In the genomic region with DNA sequence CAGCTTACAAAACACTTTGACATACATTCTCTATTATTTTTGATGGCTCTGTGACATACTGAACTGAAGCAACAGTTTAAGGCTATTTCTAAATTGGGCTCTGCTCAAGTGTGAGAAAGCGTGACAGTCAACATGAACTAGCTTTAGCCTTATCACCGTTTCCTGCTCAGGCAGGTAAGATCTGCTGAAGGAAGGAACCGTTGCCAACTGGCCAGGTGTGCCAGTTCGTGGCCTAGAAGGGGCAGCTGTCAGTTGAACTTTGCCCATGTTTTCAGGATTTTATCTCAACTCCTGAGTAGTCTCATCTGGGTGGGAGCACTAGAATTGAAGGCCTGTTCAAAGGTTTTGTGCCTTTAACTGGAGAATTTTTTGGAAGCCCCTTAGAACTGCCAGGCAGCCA, we compare ENCODE assay signal across 10 cellular contexts.
DNase-seq lines count a peak whose midpoint lies in the region; ATAC-seq and TF ChIP-seq lines count a peak whose summit lies in the region.
"Had no signal": no experiment of that assay in that cellular context is flagged by ENCODE, and none has a peak within 500 bp of the region (broad histone marks: within the 10 kb centered on the region; RNA-seq: fewer than 3 reads in every experiment).

No MANE protein-coding gene starts in this region.

- peaks cover 81% of the 10 kb centered on the region for H3K4me1 Mint-ChIP-seq in activated naive CD4-positive, alpha-beta T cell treated with anti-CD3 and anti-CD28 coated beads for 36 hours (ENCODE audit: low read depth)
- peaks cover 21% of the 10 kb centered on the region for H3K4me1 Mint-ChIP-seq in type B pancreatic cell (ENCODE audit: unreplicated experiment)
- H3K4me1 Mint-ChIP-seq in immature natural killer cell: peaks cover 50 to 59% of the 10 kb centered on the region in 2 donors

- intact Hi-C loops in activated naive CD4-positive, alpha-beta T cell treated with anti-CD3 and anti-CD28 coated beads for 36 hours (cut with micrococcal nuclease): loop anchor here (5.0 kb wide), 1 partner anchor 83 kb away; no protein-coding TSS in a partner anchor

- H3K27me3 Mint-ChIP-seq in activated naive CD4-positive, alpha-beta T cell treated with anti-CD3 and anti-CD28 coated beads for 36 hours (ENCODE audit: low read depth): no peaks in the 10 kb centered on the region
- H3K27me3 Mint-ChIP-seq in type B pancreatic cell (no peaks in the 10 kb centered on the region), immature natural killer cell (ENCODE audit: low read depth in 3 of 3) (peaks cover 0 to 3% (median 2%) of the 10 kb centered on the region in 3 donors)

- H3K9me3 Mint-ChIP-seq in activated naive CD4-positive, alpha-beta T cell treated with anti-CD3 and anti-CD28 coated beads for 36 hours: peaks cover 3% of the 10 kb centered on the region
- H3K9me3 Mint-ChIP-seq in type B pancreatic cell (peaks cover 10% of the 10 kb centered on the region), immature natural killer cell (no peaks in the 10 kb centered on the region)

- H3K36me3 Mint-ChIP-seq in activated naive CD4-positive, alpha-beta T cell treated with anti-CD3 and anti-CD28 coated beads for 36 hours (ENCODE audit: low read depth): peaks cover 25% of the 10 kb centered on the region
- peaks cover 34% of the 10 kb centered on the region for H3K36me3 Mint-ChIP-seq in type B pancreatic cell
- H3K36me3 Mint-ChIP-seq in immature natural killer cell: peaks cover 0 to 6% (median 3%) of the 10 kb centered on the region in 3 donors

- CTCF ChIA-PET in activated naive CD4-positive, alpha-beta T cell treated with anti-CD3 and anti-CD28 coated beads for 36 hours (lab: Charles Lee): no interaction called here

- no peak overlapping the region for H3K4me3 Mint-ChIP-seq in activated naive CD4-positive, alpha-beta T cell treated with anti-CD3 and anti-CD28 coated beads for 36 hours
- no peak overlapping the region for H3K4me3 Mint-ChIP-seq in type B pancreatic cell
- H3K4me3 Mint-ChIP-seq in immature natural killer cell: no peak overlapping the region

- no peak for ATAC-seq in GM18870 (IDR thresholded peaks at IDR 0.05; ENCODE audit: unreplicated experiment)

- TF ChIP-seq CTCF in type B pancreatic cell (conservative IDR thresholded peaks at IDR 0.05): no peak

- no peak for DNase-seq in activated naive CD4-positive, alpha-beta T cell treated with anti-CD3 and anti-CD28 coated beads for 36 hours
- DNase-seq in activated naive CD4-positive, alpha-beta T cell treated with Interleukin-2 at 50 U/mL for 16 hours: no peak
- DNase-seq in NCI-H69 (lab: John Stamatoyannopoulos, UW): peak; percentile 44
- peak; percentile 27 for DNase-seq in germinal center (ENCODE audit: low spot score)
- no peak for DNase-seq in type B pancreatic cell (ENCODE audit: extremely low spot score, unreplicated experiment)
- no peak for DNase-seq in glomerular visceral epithelial cell (ENCODE audit: extremely low spot score)
- DNase-seq in immature natural killer cell: no peak
- DNase-seq: cerebellar nuclear complex; stimulated activated CD4-positive, alpha-beta T cell treated with anti-CD3 and anti-CD28 coated beads, Interleukin-1b, Interleukin-23, amount 100 ng/mL, for 48 hours had no signal

- peak overlapping the region; percentile 33 for H3K27ac Mint-ChIP-seq in activated naive CD4-positive, alpha-beta T cell treated with anti-CD3 and anti-CD28 coated beads for 36 hours
- H3K27ac Mint-ChIP-seq in type B pancreatic cell (peak overlapping the region; percentile 95), immature natural killer cell (peak overlapping the region in 2 of 6 donors; percentile 32 to 46)

Comparison
In these comparisons a context has a peak if more than half of its experiments do, and no peak if none do; other contexts are left out.
1. DNase-seq: peak in NCI-H69 (single experiment) and germinal center (single experiment); none in activated naive CD4-positive, alpha-beta T cell treated with anti-CD3 and anti-CD28 coated beads for 36 hours (single experiment), activated naive CD4-positive, alpha-beta T cell treated with Interleukin-2 at 50 U/mL for 16 hours (single experiment), type B pancreatic cell (single experiment), glomerular visceral epithelial cell (single experiment) and immature natural killer cell (0 of 3).